In genomic region chr22:42294034-42294985, GRCh38 we compare ENCODE assay signal across 9 cellular contexts. TPM values are rescaled to one million over a fixed set of nuclear protein-coding genes. Genes with fewer than 3 reads are reported as not detected.
DNase-seq lines count a peak whose midpoint lies in the region; ATAC-seq and TF ChIP-seq lines count a peak whose summit lies in the region.
"Had no signal": no experiment of that assay in that cellular context is flagged by ENCODE, and none has a peak within 500 bp of the region (broad histone marks: within the 10 kb centered on the region; RNA-seq: fewer than 3 reads in every experiment).

No MANE protein-coding gene starts in this region.

- peaks cover 39% of the 10 kb centered on the region for H3K4me1 Mint-ChIP-seq in nephron progenitor cell

- no peaks in the 10 kb centered on the region for H3K27me3 ChIP-seq in upper lobe of left lung

- no peaks in the 10 kb centered on the region for H3K36me3 ChIP-seq in upper lobe of left lung

- H3K27ac Mint-ChIP-seq in nephron progenitor cell, result no peak overlapping the region

- peaks cover 24% of the 10 kb centered on the region for H3K27me3 Mint-ChIP-seq in nephron progenitor cell (ENCODE audit: low read depth, poor library complexity)

- no peak for TF ChIP-seq CTCF in cardiac fibroblast (IDR thresholded peaks at IDR 0.05; ENCODE audit: low read depth, low read length)
- no peak for TF ChIP-seq CTCF in nephron progenitor cell (IDR thresholded peaks at IDR 0.05)
- no peak for TF ChIP-seq CTCF in upper lobe of left lung (IDR thresholded peaks at IDR 0.05)

- H3K4me1 ChIP-seq in upper lobe of left lung, result peaks cover 0 to 6% (median 2%) of the 10 kb centered on the region in 4 donors

- H3K4me3 ChIP-seq in cardiac fibroblast (replicated peaks in 1 of 2; ENCODE audit: low read depth in 2 of 2, low read length in 2 of 2) (no peak overlapping the region), upper lobe of left lung (no peak overlapping the region)

- peak; percentile 44 for DNase-seq in NCI-H2107 treated with DMSO at 0.1 percent for 48 hours (lab: John Stamatoyannopoulos, UW; ENCODE audit: unreplicated experiment)
- DNase-seq in NCI-H2107 (lab: John Stamatoyannopoulos, UW), result no peak
- peak; percentile 44 for DNase-seq in NCI-H345 treated with DMSO at 0.1 percent for 48 hours (lab: John Stamatoyannopoulos, UW; ENCODE audit: unreplicated experiment)
- peak; percentile 55 to 69 for DNase-seq in cardiac fibroblast (ENCODE audit: low read depth in 2 of 2)
- peak; percentile 91 for DNase-seq in nephron progenitor cell
- no peak for DNase-seq in NCI-H1048 (lab: John Stamatoyannopoulos, UW)
- no peak for DNase-seq in upper lobe of left lung
- no peak for DNase-seq in DMS 273 treated with DMSO at 0.1 percent for 48 hours (lab: John Stamatoyannopoulos, UW)

- no peak overlapping the region for H3K27ac ChIP-seq in upper lobe of left lung
- H3K27ac ChIP-seq: C4-2B had no signal

- no peaks in the 10 kb centered on the region for H3K36me3 Mint-ChIP-seq in nephron progenitor cell (ENCODE audit: low read depth)

- TF ChIP-seq POLR2A in upper lobe of left lung (IDR thresholded peaks at IDR 0.05), result no peak

- 31 to 45% methylated on average over 6 to 21 of the region's 22 CpGs for WGBS in upper lobe of left lung, 2 donors

- no peak for TF ChIP-seq EP300 in upper lobe of left lung (IDR thresholded peaks at IDR 0.05)

- H3K9me3 ChIP-seq in upper lobe of left lung, result no peaks in the 10 kb centered on the region

- no peaks in the 10 kb centered on the region for H3K9me3 Mint-ChIP-seq in nephron progenitor cell

- no peak overlapping the region for H3K4me3 Mint-ChIP-seq in nephron progenitor cell

- ATAC-seq in upper lobe of left lung (ENCODE audit: low FRiP score in 2 of 2), result no peak

RNA-seq across cellular contexts. Expression of gene TCF20, which starts 23.9 kb away (rescaled TPM):
- total RNA-seq in upper lobe of left lung, result 10 to 100 TPM; 27.5 to 49.9 (median 45.1) TPM

Comparison
In these comparisons a context has a peak if more than half of its experiments do, and no peak if none do; other contexts are left out.
1. DNase-seq: peak in NCI-H2107 treated with DMSO at 0.1 percent for 48 hours (single experiment), NCI-H345 treated with DMSO at 0.1 percent for 48 hours (single experiment), cardiac fibroblast (2 of 2) and nephron progenitor cell (single experiment); none in NCI-H2107 (single experiment), NCI-H1048 (single experiment), upper lobe of left lung (0 of 2) and DMS 273 treated with DMSO at 0.1 percent for 48 hours (single experiment).